ENCODE assay signal across 1 cellular context in genomic region chr16:81465375-81465943, GRCh38.
TF ChIP-seq lines count a peak whose summit lies in the region.

No MANE protein-coding gene starts in this region.

TF ChIP-seq in HepG2, 621 proteins besides CTCF, POLR2A, EP300 and RAD21 (continued from another document and continues in another):
- no peak for TF ChIP-seq ZNF12 (CRISPR knock-in tag; IDR thresholded peaks at IDR 0.05)
- TF ChIP-seq ZNF569 (CRISPR knock-in tag; IDR thresholded peaks at IDR 0.05; ENCODE audit: borderline replicate concordance) = no peak
- TF ChIP-seq RFXAP (CRISPR knock-in tag; IDR thresholded peaks at IDR 0.05; ENCODE audit: borderline replicate concordance) = peak; percentile 58; the same call in 1 of the 2 replicates
- no peak for TF ChIP-seq ZNF660 (CRISPR knock-in tag; IDR thresholded peaks at IDR 0.05; ENCODE audit: borderline replicate concordance, low read depth)
- no peak for TF ChIP-seq SKI (IDR thresholded peaks at IDR 0.05; ENCODE audit: partially characterized antibody)
- TF ChIP-seq RBM39 (IDR thresholded peaks at IDR 0.05; ENCODE audit: low read depth, low read length, poor library complexity, severe bottlenecking) = no peak
- TF ChIP-seq ZBTB26 (CRISPR knock-in tag; IDR thresholded peaks at IDR 0.05; ENCODE audit: borderline replicate concordance) = no peak
- no peak for TF ChIP-seq TIGD3 (CRISPR knock-in tag; IDR thresholded peaks at IDR 0.05; ENCODE audit: borderline replicate concordance)
- no peak for TF ChIP-seq ZXDC (CRISPR knock-in tag; IDR thresholded peaks at IDR 0.05)
- no peak for TF ChIP-seq MAX (IDR thresholded peaks at IDR 0.05)
- no peak for TF ChIP-seq FOXC1 (CRISPR knock-in tag; IDR thresholded peaks at IDR 0.05; ENCODE audit: borderline replicate concordance)
- no peak for TF ChIP-seq TOPORS (CRISPR knock-in tag; IDR thresholded peaks at IDR 0.05)
- TF ChIP-seq ZFP41 (CRISPR knock-in tag; IDR thresholded peaks at IDR 0.05; ENCODE audit: borderline replicate concordance) = no peak
- TF ChIP-seq ZNF225 (CRISPR knock-in tag; IDR thresholded peaks at IDR 0.05) = no peak
- no peak for TF ChIP-seq TERF1 (CRISPR knock-in tag; IDR thresholded peaks at IDR 0.05)
- no peak for TF ChIP-seq HNRNPLL (IDR thresholded peaks at IDR 0.05; ENCODE audit: low read depth, low read length, poor library complexity, severe bottlenecking)
- TF ChIP-seq RORA (CRISPR knock-in tag; IDR thresholded peaks at IDR 0.05) = no peak
- no peak for TF ChIP-seq ZNF430 (CRISPR knock-in tag; IDR thresholded peaks at IDR 0.05)
- TF ChIP-seq CEBPZ (IDR thresholded peaks at IDR 0.05; ENCODE audit: low read length) = no peak
- no peak for TF ChIP-seq ZNF629 (CRISPR knock-in tag; conservative IDR thresholded peaks at IDR 0.05)
- TF ChIP-seq ZBTB38 (CRISPR knock-in tag; IDR thresholded peaks at IDR 0.05) = peak; percentile 84
- no peak for TF ChIP-seq IRX3 (CRISPR knock-in tag; IDR thresholded peaks at IDR 0.05; ENCODE audit: borderline replicate concordance, low read depth)
- no peak; the same call in 1 of the 2 replicates for TF ChIP-seq ARHGAP35 (CRISPR knock-in tag; IDR thresholded peaks at IDR 0.05; ENCODE audit: borderline replicate concordance)
- TF ChIP-seq ARID4A (CRISPR knock-in tag; IDR thresholded peaks at IDR 0.05; ENCODE audit: borderline replicate concordance) = no peak; the same call in 1 of the 2 replicates
- TF ChIP-seq ZSCAN29 (CRISPR knock-in tag; conservative IDR thresholded peaks at IDR 0.05) = peak; percentile 54; the same call in 1 of the 2 replicates
- no peak for TF ChIP-seq XRCC5 (optimal IDR thresholded peaks at IDR 0.05; ENCODE audit: low read length)
- no peak for TF ChIP-seq ZNF337 (CRISPR knock-in tag; IDR thresholded peaks at IDR 0.05; ENCODE audit: borderline replicate concordance, low read depth)
- TF ChIP-seq MBD4 (IDR thresholded peaks at IDR 0.05; ENCODE audit: borderline replicate concordance, low read length) = no peak
- TF ChIP-seq SYNCRIP (IDR thresholded peaks at IDR 0.05; ENCODE audit: insufficient read depth, low read depth, low read length) = no peak
- no peak for TF ChIP-seq ZNF3 (CRISPR knock-in tag; IDR thresholded peaks at IDR 0.05)
- no peak; the same call in 1 of the 2 replicates for TF ChIP-seq IRF9 (CRISPR knock-in tag; IDR thresholded peaks at IDR 0.05; ENCODE audit: borderline replicate concordance)
- TF ChIP-seq CENPT (CRISPR knock-in tag; IDR thresholded peaks at IDR 0.05; ENCODE audit: low read depth) = no peak
- no peak for TF ChIP-seq SIX1 (CRISPR knock-in tag; IDR thresholded peaks at IDR 0.05; ENCODE audit: borderline replicate concordance)
- no peak for TF ChIP-seq ZNF550 (CRISPR knock-in tag; IDR thresholded peaks at IDR 0.05; ENCODE audit: borderline replicate concordance)
- no peak for TF ChIP-seq CC2D1A (CRISPR knock-in tag; IDR thresholded peaks at IDR 0.05)
- no peak for TF ChIP-seq ZNF703 (CRISPR knock-in tag; IDR thresholded peaks at IDR 0.05; ENCODE audit: borderline replicate concordance)
- TF ChIP-seq KMT2A (CRISPR knock-in tag; IDR thresholded peaks at IDR 0.05) = peak; percentile 30; the same call in 1 of the 2 replicates
- no peak for TF ChIP-seq ZBTB37 (CRISPR knock-in tag; IDR thresholded peaks at IDR 0.05)
- no peak for TF ChIP-seq ZFYVE20 (CRISPR knock-in tag; IDR thresholded peaks at IDR 0.05; ENCODE audit: borderline replicate concordance, low read depth)
- TF ChIP-seq DPF2 (CRISPR knock-in tag; IDR thresholded peaks at IDR 0.05; ENCODE audit: borderline replicate concordance, low read depth) = 0 out of 2 replicates have a peak, but pooled peaks have one; percentile 19
- TF ChIP-seq ZFP91 (CRISPR knock-in tag; IDR thresholded peaks at IDR 0.05; ENCODE audit: borderline replicate concordance) = 0 out of 2 replicates have a peak, but pooled peaks have one; percentile 19
- TF ChIP-seq RNF2 (conservative IDR thresholded peaks at IDR 0.05; ENCODE audit: low read depth) = no peak
- no peak for TF ChIP-seq SOX6 (IDR thresholded peaks at IDR 0.05)
- peak; percentile 54 for TF ChIP-seq SOX6 (CRISPR knock-in tag; IDR thresholded peaks at IDR 0.05)
- no peak for TF ChIP-seq YEATS4 (CRISPR knock-in tag; IDR thresholded peaks at IDR 0.05; ENCODE audit: borderline replicate concordance)
